Comparison of ENCODE assay signal across 12 cellular contexts in genomic region chr13:106098778-106099177, GRCh38.
"Had no signal": no experiment of that assay in that cellular context is flagged by ENCODE, and none has a peak within 500 bp of the region (broad histone marks: within the 10 kb centered on the region; RNA-seq: fewer than 3 reads in every experiment).

No MANE protein-coding gene starts in this region.

- H3K4me3 ChIP-seq: upper lobe of left lung had no signal

- H3K27me3 Mint-ChIP-seq: effector memory CD8-positive, alpha-beta T cell; stimulated activated naive B cell treated with anti-CD40 and anti-IgM and Interleukin-4, amounts not matched to agents 10 μg/mL and 1 μg/mL and 100 μg/mL, for 72 hours had no signal

- H3K36me3 Mint-ChIP-seq: stimulated activated naive B cell treated with anti-CD40 and anti-IgM and Interleukin-4, amounts not matched to agents 10 μg/mL and 1 μg/mL and 100 μg/mL, for 72 hours had no signal

- H3K27ac ChIP-seq: neutrophil, upper lobe of left lung had no signal

- H3K4me1 Mint-ChIP-seq: activated T-helper 17 cell treated with anti-CD3 and anti-CD28 coated beads, Interleukin-2, amount 50 U/mL, for 72 hours; stimulated activated naive B cell treated with anti-CD40 and anti-IgM and Interleukin-4, amounts not matched to agents 10 μg/mL and 1 μg/mL and 100 μg/mL, for 72 hours had no signal

- H3K27ac Mint-ChIP-seq: activated T-helper 17 cell treated with anti-CD3 and anti-CD28 coated beads, Interleukin-2, amount 50 U/mL, for 72 hours; effector memory CD8-positive, alpha-beta T cell; stimulated activated naive B cell treated with anti-CD40 and anti-IgM and Interleukin-4, amounts not matched to agents 10 μg/mL and 1 μg/mL and 100 μg/mL, for 72 hours had no signal

- H3K4me3 Mint-ChIP-seq: activated T-helper 17 cell treated with anti-CD3 and anti-CD28 coated beads, Interleukin-2, amount 50 U/mL, for 72 hours; effector memory CD8-positive, alpha-beta T cell; stimulated activated naive B cell treated with anti-CD40 and anti-IgM and Interleukin-4, amounts not matched to agents 10 μg/mL and 1 μg/mL and 100 μg/mL, for 72 hours had no signal

- H3K9me3 ChIP-seq: neutrophil, upper lobe of left lung had no signal

- H3K36me3 ChIP-seq: neutrophil, upper lobe of left lung had no signal

- ATAC-seq: activated CD4-positive, CD25-positive, alpha-beta regulatory T cell treated with anti-CD3 and anti-CD28 coated beads, Interleukin-2, amount 50 U/mL, for 24 hours; activated T-helper 17 cell treated with anti-CD3 and anti-CD28 coated beads, Interleukin-2, amount 50 U/mL, for 72 hours; effector memory CD8-positive, alpha-beta T cell; stimulated activated naive B cell treated with anti-CD40 and anti-IgM and Interleukin-4, amounts not matched to agents 10 μg/mL and 1 μg/mL and 100 μg/mL, for 72 hours had no signal

- H3K27me3 ChIP-seq: neutrophil, upper lobe of left lung had no signal

- H3K9me3 Mint-ChIP-seq: activated T-helper 17 cell treated with anti-CD3 and anti-CD28 coated beads, Interleukin-2, amount 50 U/mL, for 72 hours had no signal

- DNase-seq: activated CD4-positive, alpha-beta T cell treated with anti-CD3 and anti-CD28 coated beads, Interleukin-2, amount 50 U/mL, for 48 hours; activated naive CD4-positive, alpha-beta T cell treated with Interleukin-2 at 50 U/mL for 16 hours; anterior cingulate cortex; dermis blood vessel endothelial cell; effector memory CD8-positive, alpha-beta T cell; foreskin melanocyte; retina; stimulated activated naive B cell treated with anti-CD40 and anti-IgM and Interleukin-4, amounts not matched to agents 10 μg/mL and 1 μg/mL and 100 μg/mL, for 72 hours; upper lobe of left lung had no signal
